ENCODE assay signal across 23 cellular contexts in genomic region chr12:82760423-82760822, GRCh38.
"Had no signal": no experiment of that assay in that cellular context is flagged by ENCODE, and none has a peak within 500 bp of the region (broad histone marks: within the 10 kb centered on the region; RNA-seq: fewer than 3 reads in every experiment).

No MANE protein-coding gene starts in this region.

- H3K36me3 Mint-ChIP-seq: natural killer cell had no signal

- H3K27ac Mint-ChIP-seq: natural killer cell; stimulated activated naive B cell treated with anti-CD40 and anti-IgM and Interleukin-4, amounts not matched to agents 10 μg/mL and 1 μg/mL and 100 μg/mL, for 72 hours; stimulated activated naive CD8-positive, alpha-beta T cell treated with anti-CD3 and anti-CD28 coated beads, Interleukin-15, Interleukin-2, amounts not matched to agents 100 ng/mL and 50 ng/mL, for 24 hours had no signal

- ATAC-seq: foreskin keratinocyte; gastroesophageal sphincter; left ventricle myocardium superior; lower lobe of right lung; natural killer cell; right lobe of liver; stimulated activated naive B cell treated with anti-CD40 and anti-IgM and Interleukin-4, amounts not matched to agents 10 μg/mL and 1 μg/mL and 100 μg/mL, for 72 hours had no signal

- H3K36me3 ChIP-seq: esophagus muscularis mucosa, gastroesophageal sphincter, lower lobe of right lung, ovary, right lobe of liver, suprapubic skin, transverse colon, vagina had no signal

- H3K9me3 Mint-ChIP-seq: stimulated activated naive B cell treated with anti-CD40 and anti-IgM and Interleukin-4, amounts not matched to agents 10 μg/mL and 1 μg/mL and 100 μg/mL, for 72 hours; stimulated activated naive CD8-positive, alpha-beta T cell treated with anti-CD3 and anti-CD28 coated beads, Interleukin-15, Interleukin-2, amounts not matched to agents 100 ng/mL and 50 ng/mL, for 24 hours had no signal

- DNase-seq: cortex of kidney; effector CD4-positive, alpha-beta T cell; foreskin keratinocyte; glutamatergic neuron; hypothalamus; left ventricle myocardium superior; lower lobe of right lung; natural killer cell; occipital lobe; ovary; right lobe of liver; small intestine; stimulated activated CD4-positive, alpha-beta T cell treated with anti-CD3 and anti-CD28 coated beads, Interleukin-15, amount 100 ng/mL, for 24 hours; stimulated activated CD4-positive, alpha-beta T cell treated with anti-CD3 and anti-CD28 coated beads, Interleukin-2, amount 100 ng/mL, for 48 hours; stimulated activated naive B cell treated with anti-CD40 and anti-IgM and Interleukin-4, amounts not matched to agents 10 μg/mL and 1 μg/mL and 100 μg/mL, for 72 hours; transverse colon had no signal

- H3K4me3 Mint-ChIP-seq: natural killer cell; stimulated activated naive B cell treated with anti-CD40 and anti-IgM and Interleukin-4, amounts not matched to agents 10 μg/mL and 1 μg/mL and 100 μg/mL, for 72 hours; stimulated activated naive CD8-positive, alpha-beta T cell treated with anti-CD3 and anti-CD28 coated beads, Interleukin-15, Interleukin-2, amounts not matched to agents 100 ng/mL and 50 ng/mL, for 24 hours had no signal

- H3K9me3 ChIP-seq: esophagus muscularis mucosa, gastroesophageal sphincter, lower lobe of right lung, ovary, right lobe of liver, suprapubic skin, transverse colon, vagina had no signal

- H3K4me1 Mint-ChIP-seq: natural killer cell; stimulated activated naive B cell treated with anti-CD40 and anti-IgM and Interleukin-4, amounts not matched to agents 10 μg/mL and 1 μg/mL and 100 μg/mL, for 72 hours had no signal

- H3K27me3 Mint-ChIP-seq: stimulated activated naive B cell treated with anti-CD40 and anti-IgM and Interleukin-4, amounts not matched to agents 10 μg/mL and 1 μg/mL and 100 μg/mL, for 72 hours; stimulated activated naive CD8-positive, alpha-beta T cell treated with anti-CD3 and anti-CD28 coated beads, Interleukin-15, Interleukin-2, amounts not matched to agents 100 ng/mL and 50 ng/mL, for 24 hours had no signal

- H3K4me3 ChIP-seq: esophagus muscularis mucosa, gastroesophageal sphincter, lower lobe of right lung, ovary, right lobe of liver, suprapubic skin, transverse colon, vagina had no signal

- FAIRE-seq: keratinocyte, small intestine had no signal

- H3K27me3 ChIP-seq: esophagus muscularis mucosa, foreskin keratinocyte, gastroesophageal sphincter, ovary, right lobe of liver, suprapubic skin, transverse colon, vagina had no signal

- H3K27ac ChIP-seq: epithelial cell of prostate, esophagus muscularis mucosa, foreskin keratinocyte, gastroesophageal sphincter, lower lobe of right lung, ovary, right lobe of liver, suprapubic skin, transverse colon, vagina had no signal

- H3K4me1 ChIP-seq: esophagus muscularis mucosa, foreskin keratinocyte had no signal
